8 cellular contexts compared by ENCODE assay signal in genomic region chr11:75429902-75430691, GRCh38. TPM values are rescaled to one million over a fixed set of nuclear protein-coding genes. Genes with fewer than 3 reads are reported as not detected.
DNase-seq lines count a peak whose midpoint lies in the region; ATAC-seq lines count a peak whose summit lies in the region.

No MANE protein-coding gene starts in this region.

- no peaks in the 10 kb centered on the region for H3K9me3 Mint-ChIP-seq in T-cell

- peaks cover 43 to 48% of the 10 kb centered on the region in 2 donors for H3K27me3 Mint-ChIP-seq in T-cell

- CTCF ChIA-PET in T-cell (lab: Charles Lee) = interaction anchor here in 1 of 2 donors (0.9 to 1.1 kb wide), 2 partner anchors 45 to 95 kb away, joined by 3 read pairs; partner anchors contain the start of gene GDPD5

- H3K27ac Mint-ChIP-seq in T-cell = peak overlapping the region; percentile 49 to 84

- no peaks in the 10 kb centered on the region for H3K36me3 ChIP-seq in skeletal muscle satellite cell (ENCODE audit: insufficient read depth, low read length)

- H3K9ac ChIP-seq in skeletal muscle satellite cell (ENCODE audit: low read depth, low read length) = peak overlapping the region; percentile 51

- H3K4me3 Mint-ChIP-seq in T-cell = peak overlapping the region; percentile 76 to 83 (median 79)

- H3K27me3 ChIP-seq in skeletal muscle satellite cell (ENCODE audit: control insufficient read depth, insufficient read depth, low read length) = peaks cover 36% of the 10 kb centered on the region

- H3K4me1 Mint-ChIP-seq in T-cell = peaks cover 18 to 30% (median 24%) of the 10 kb centered on the region in 3 donors

- DNase-seq in EL (peak; percentile 63), HUDEP-2 (lab: John Stamatoyannopoulos, UW; ENCODE audit: unreplicated experiment in 76 of 76) (peak in 73 of 76 experiments; percentile 37 to 93 (median 78)), T-cell (peak; percentile 32 to 77 (median 52)), anterior cingulate cortex (lab: John Stamatoyannopoulos, UW) (peak in 36 of 58 donors; percentile 14 to 77 (median 46)), hepatic stellate cell (ENCODE audit: low spot score) (peak; percentile 80)

- ATAC-seq in T-cell (replicated peaks in 1 of 4) (peak; percentile 72 to 77 (median 73)), GM21515 (IDR thresholded peaks at IDR 0.05; ENCODE audit: unreplicated experiment) (no peak), HG03159 (IDR thresholded peaks at IDR 0.05; ENCODE audit: unreplicated experiment) (no peak)

- peak overlapping the region; percentile 89 for H3K4me2 ChIP-seq in skeletal muscle satellite cell (ENCODE audit: low read length)

- peaks cover 6% of the 10 kb centered on the region for H3K9me3 ChIP-seq in skeletal muscle satellite cell (replicated peaks; ENCODE audit: low read length)

- peaks cover 4% of the 10 kb centered on the region for H3K36me3 Mint-ChIP-seq in T-cell

- peaks cover 13% of the 10 kb centered on the region for H3K4me1 ChIP-seq in skeletal muscle satellite cell (ENCODE audit: control insufficient read depth, insufficient read depth, low read length)

- POLR2A ChIA-PET in T-cell (lab: Charles Lee) = no interaction called here

- H3K4me3 ChIP-seq in skeletal muscle satellite cell (ENCODE audit: low read length) = peak overlapping the region; percentile 71

RNA-seq across cellular contexts. Expression of gene KLHL35, which starts 2.9 kb away (rescaled TPM):
- 1 to 10 TPM in 4 of 5 donors, under 1 TPM in 1; 0.33 to 2.9 (median 1.5) TPM for total RNA-seq in T-cell
- total RNA-seq in skeletal muscle satellite cell (2012; rRNA removed) = 1.5 and 3.5 TPM in 2 replicates

RNA-seq across cellular contexts. Expression of gene RPS3, which starts 30.8 kb away (rescaled TPM):
- total RNA-seq in T-cell = 1,000 to 10,000 TPM; 4,604 to 5,380 (median 4,830) TPM
- 1,546 and 2,565 TPM in 2 replicates for total RNA-seq in skeletal muscle satellite cell (2012; rRNA removed)

Comparison
In these comparisons a context has a peak if more than half of its experiments do, and no peak if none do; other contexts are left out.
1. ATAC-seq: peak in T-cell (4 of 4); none in GM21515 (single experiment) and HG03159 (single experiment).
2. Peak in every context shown above with its lines, with median percentiles within 50 percentile points of each other: DNase-seq.